ENCODE assay signal across 8 cellular contexts in the genomic region with DNA sequence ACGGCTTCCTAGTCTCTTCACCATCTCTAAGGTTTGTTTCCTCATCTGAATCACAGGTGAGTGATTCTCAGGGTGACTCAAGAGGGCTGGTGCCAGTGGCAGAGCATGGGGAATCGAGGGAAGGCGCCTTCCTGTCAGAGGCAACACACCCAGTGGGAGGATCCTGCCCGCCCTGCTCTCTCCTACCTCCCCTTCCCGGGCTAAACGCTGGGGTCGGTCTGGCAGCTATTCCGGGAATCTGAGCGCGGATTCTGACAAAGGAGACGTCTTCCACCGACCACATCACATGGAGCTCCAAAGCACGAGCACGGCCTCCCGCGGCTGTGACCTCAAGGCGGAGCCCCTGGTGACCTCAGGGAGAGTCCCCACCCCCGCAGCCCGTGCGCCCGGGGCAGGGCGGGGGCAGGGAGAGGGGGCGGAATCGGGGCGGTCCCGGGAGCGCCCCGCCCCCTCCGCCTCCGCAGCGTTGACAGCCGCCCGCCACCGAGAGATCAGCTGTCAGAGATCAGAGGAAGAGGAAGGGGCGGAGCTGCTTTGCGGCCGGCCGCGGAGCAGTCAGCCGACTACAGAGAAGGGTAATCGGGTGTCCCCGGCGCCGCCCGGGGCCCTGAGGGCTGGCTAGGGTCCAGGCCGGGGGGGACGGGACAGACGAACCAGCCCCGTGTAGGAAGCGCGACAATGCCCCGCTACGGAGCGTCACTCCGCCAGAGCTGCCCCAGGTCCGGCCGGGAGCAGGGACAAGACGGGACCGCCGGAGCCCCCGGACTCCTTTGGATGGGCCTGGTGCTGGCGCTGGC. TPM values are rescaled to one million over a fixed set of nuclear protein-coding genes. Genes with fewer than 3 reads are reported as not detected.
DNase-seq lines count a peak whose midpoint lies in the region; ATAC-seq and TF ChIP-seq lines count a peak whose summit lies in the region.

A gene (plus strand): TSS at position 554 of the 797 bp plus-strand sequence. CDS start 125 bp downstream, at position 679.

- TF ChIP-seq EP300 in upper lobe of left lung (IDR thresholded peaks at IDR 0.05) = peak in 2 of 4 donors; percentile 25 to 69

- no peaks in the 10 kb centered on the region for H3K9me3 ChIP-seq in upper lobe of left lung

- H3K4me3 ChIP-seq in upper lobe of left lung = peak within 1 kb of the TSS; percentile 68 to 88 (median 76)

- peak in 3 of 4 donors; percentile 62 to 92 (median 83) for TF ChIP-seq POLR2A in upper lobe of left lung (IDR thresholded peaks at IDR 0.05)

- ATAC-seq in HG02840 (IDR thresholded peaks at IDR 0.05; ENCODE audit: low FRiP score, unreplicated experiment) (peak; percentile 98), left cardiac atrium (peak; percentile 98), upper lobe of left lung (ENCODE audit: low FRiP score in 2 of 2) (peak; percentile 99)

- H3K27ac Mint-ChIP-seq in T-helper 1 cell treated with Interleukin-12 subunit alpha and Interleukin-12 subunit beta and Interleukin-4 antibody, amounts not matched to agents 30 μg/mL and 1 μg/mL, for 36 hours = peak within 1 kb of the TSS; percentile 97

- TF ChIP-seq CTCF in GM13977 (IDR thresholded peaks at IDR 0.05; ENCODE audit: extremely low read depth, insufficient read depth, missing control alignments) (no peak), upper lobe of left lung (IDR thresholded peaks at IDR 0.05) (no peak)

- peaks cover 16% of the 10 kb centered on the region for H3K36me3 Mint-ChIP-seq in T-helper 1 cell treated with Interleukin-12 subunit alpha and Interleukin-12 subunit beta and Interleukin-4 antibody, amounts not matched to agents 30 μg/mL and 1 μg/mL, for 36 hours (ENCODE audit: low read depth)

- peak within 1 kb of the TSS; percentile 93 for H3K4me3 Mint-ChIP-seq in T-helper 1 cell treated with Interleukin-12 subunit alpha and Interleukin-12 subunit beta and Interleukin-4 antibody, amounts not matched to agents 30 μg/mL and 1 μg/mL, for 36 hours

- in situ Hi-C loops in GM13977 (cut with MboI; ENCODE audit: low pct_unique_long_range_greater_than_20kb, low sequenced_read_pairs, unreplicated experiment) = loop anchor here (10.0 kb wide), 1 partner anchor 55 kb away; a partner anchor contains a TSS

- intact Hi-C loops in left cardiac atrium (cut with DNase I) (loop anchor here in 1 of 2 donors (5.0 kb wide), 1 partner anchor 112 kb away; no protein-coding TSS in a partner anchor), posterior vena cava (cut with DNase I) (loop anchor here (10.0 kb wide), 2 partner anchors 45 to 115 kb away; no protein-coding TSS in a partner anchor)

- H3K27me3 Mint-ChIP-seq in T-helper 1 cell treated with Interleukin-12 subunit alpha and Interleukin-12 subunit beta and Interleukin-4 antibody, amounts not matched to agents 30 μg/mL and 1 μg/mL, for 36 hours (ENCODE audit: low read depth) = peaks cover 19% of the 10 kb centered on the region

- H3K4me1 ChIP-seq in upper lobe of left lung = peaks cover 29 to 49% (median 33%) of the 10 kb centered on the region in 4 donors

- H3K36me3 ChIP-seq in upper lobe of left lung = peaks cover under 1 to 30% (median 9%) of the 10 kb centered on the region in 4 donors

- DNase-seq in GM13977 (ENCODE audit: low spot score) = peak; percentile 96
- DNase-seq in NCI-H1436 (lab: John Stamatoyannopoulos, UW) = peak; percentile 86
- peak; percentile 80 for DNase-seq in amniotic stem cell (lab: John Stamatoyannopoulos, UW)
- DNase-seq in left cardiac atrium = peak; percentile 95
- peak; percentile 98 for DNase-seq in posterior vena cava (ENCODE audit: low spot score)
- peak; percentile 98 for DNase-seq in upper lobe of left lung

- H3K4me1 Mint-ChIP-seq in T-helper 1 cell treated with Interleukin-12 subunit alpha and Interleukin-12 subunit beta and Interleukin-4 antibody, amounts not matched to agents 30 μg/mL and 1 μg/mL, for 36 hours (ENCODE audit: low read depth) = peaks cover 26% of the 10 kb centered on the region

- peak within 1 kb of the TSS; percentile 88 to 96 (median 92) for H3K27ac ChIP-seq in upper lobe of left lung

- no peaks in the 10 kb centered on the region for H3K27me3 ChIP-seq in upper lobe of left lung

- no peaks in the 10 kb centered on the region for H3K9me3 Mint-ChIP-seq in T-helper 1 cell treated with Interleukin-12 subunit alpha and Interleukin-12 subunit beta and Interleukin-4 antibody, amounts not matched to agents 30 μg/mL and 1 μg/mL, for 36 hours

- 4 to 14% methylated on average over 1 to 9 of the region's 62 CpGs for WGBS in upper lobe of left lung, 2 donors

RNA-seq across cellular contexts. Expression of the gene that starts here (rescaled TPM):
- total RNA-seq in left cardiac atrium = 10 to 100 TPM; 50.8 to 56.3 TPM
- 10 to 100 TPM; 35.4 to 51.6 TPM for total RNA-seq in posterior vena cava
- 10 to 100 TPM; 25.3 to 62.9 (median 53.9) TPM for total RNA-seq in upper lobe of left lung

Comparison
In these comparisons a context has a peak if more than half of its experiments do, and no peak if none do; other contexts are left out.
1. Peak in every context shown above with its lines: DNase-seq, ATAC-seq, H3K4me3 ChIP-seq and H3K27ac ChIP-seq.